8 cellular contexts compared by ENCODE assay signal in the genomic region with DNA sequence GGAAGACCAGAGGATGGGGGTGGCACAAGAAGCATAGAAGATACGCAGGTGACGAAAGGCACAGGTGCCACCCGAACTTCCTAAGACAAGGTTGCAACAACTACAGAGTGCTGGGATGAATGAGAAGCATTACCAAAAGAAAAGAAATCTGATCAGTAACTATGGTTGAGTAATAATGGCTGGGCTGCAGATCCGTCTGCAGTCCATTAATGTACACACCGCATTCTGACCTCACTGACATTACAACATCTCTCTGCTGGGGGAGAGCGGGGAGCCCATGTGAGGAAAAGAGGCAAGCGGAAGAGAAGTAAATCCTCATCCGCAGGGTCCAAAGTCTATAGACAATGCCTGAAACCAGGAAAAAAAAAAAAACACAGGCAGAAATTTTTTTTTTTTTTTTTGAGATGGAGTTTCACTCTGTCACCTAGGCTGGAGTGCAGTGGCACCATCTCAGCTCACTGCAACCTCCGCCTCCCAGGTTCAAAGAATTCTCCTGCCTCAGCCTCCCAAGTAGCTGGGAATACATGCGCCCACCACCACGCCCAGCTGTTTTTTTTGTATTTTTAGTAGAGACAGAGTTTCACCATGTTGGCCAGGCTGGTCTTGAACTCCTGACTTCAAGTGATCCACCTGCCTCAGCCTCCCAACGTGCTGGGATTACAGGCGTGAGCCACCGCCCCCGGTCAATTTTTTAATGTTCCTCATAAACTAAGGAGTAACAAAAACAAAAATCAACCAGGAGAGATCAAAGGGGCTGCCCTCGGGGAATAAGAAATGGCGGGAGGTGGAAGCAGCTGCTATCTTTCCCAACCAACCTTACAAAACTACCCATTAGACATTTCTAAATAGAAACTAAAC. TPM values are rescaled to one million over a fixed set of nuclear protein-coding genes. Genes with fewer than 3 reads are reported as not detected.
DNase-seq lines count a peak whose midpoint lies in the region; ATAC-seq, FAIRE-seq and TF ChIP-seq lines count a peak whose summit lies in the region.
"Not testable (repeated sequence)": the region's sequence is repeated elsewhere in the genome, so short reads cannot be mapped to it uniquely, and the experiment has no call there.

No MANE protein-coding gene starts in this region.

- H3K4me3 Mint-ChIP-seq in activated B cell treated with CpG ODN at 0.5 μM for 24 hours = peak overlapping the region; percentile 8

- H3K36me3 ChIP-seq in mucosa of descending colon (ENCODE audit: low read depth); small intestine (ENCODE audit: control insufficient read depth in 2 of 2, insufficient read depth in 2 of 2, low read length in 2 of 2): not testable (repeated sequence)

- H3K27me3 ChIP-seq in small intestine (ENCODE audit: control insufficient read depth in 2 of 2, insufficient read depth in 2 of 2, low read length in 2 of 2) = not testable (repeated sequence)

- H3K9me3 ChIP-seq in mucosa of descending colon; small intestine (ENCODE audit: control insufficient read depth, low read depth): not testable (repeated sequence)

- not testable (repeated sequence) for H3K36me3 Mint-ChIP-seq in activated B cell treated with CpG ODN at 0.5 μM for 24 hours (ENCODE audit: low read depth)

- H3K27ac Mint-ChIP-seq in activated B cell treated with CpG ODN at 0.5 μM for 24 hours = peak overlapping the region; percentile 91

- H3K9me3 Mint-ChIP-seq in activated B cell treated with CpG ODN at 0.5 μM for 24 hours = not testable (repeated sequence)

- peak overlapping the region; percentile 67 to 72 for H3K27ac ChIP-seq in small intestine (ENCODE audit: low read depth in 1 of 2, low read length in 1 of 2)

- TF ChIP-seq CTCF in AG09319 (IDR thresholded peaks at IDR 0.05; ENCODE audit: low read depth, low read length); activated B cell treated with CpG ODN at 0.5 μM for 24 hours (IDR thresholded peaks at IDR 0.05); astrocyte of the spinal cord (IDR thresholded peaks at IDR 0.05; ENCODE audit: low read depth, low read length); mucosa of descending colon (IDR thresholded peaks at IDR 0.05): not testable (repeated sequence)

- in situ Hi-C loops in astrocyte of the spinal cord (cut with HindIII; ENCODE audit: low sequenced_read_pairs) = not testable (repeated sequence)

- FAIRE-seq in small intestine (lab: Jason Lieb, UNC) = not testable (repeated sequence)

- DNase-seq in AG09319 (ENCODE audit: extremely low read depth, low read depth) (peak; percentile 49), HCEC 1CT (peak; percentile 35), NOMO-1 treated with DMSO at 0.1 percent for 48 hours (lab: John Stamatoyannopoulos, UW; ENCODE audit: unreplicated experiment) (peak; percentile 85), astrocyte of the spinal cord (ENCODE audit: low read depth, low spot score) (peak; percentile 44), fibroblast of the conjunctiva (ENCODE audit: low read depth) (peak; percentile 66), mucosa of descending colon (peak in 2 of 3 donors; percentile 61 to 63), small intestine (peak; percentile 91)
- DNase-seq in activated B cell treated with CpG ODN at 0.5 μM for 24 hours = not testable (repeated sequence)

- peaks cover 100% of the 10 kb centered on the region for H3K4me1 Mint-ChIP-seq in activated B cell treated with CpG ODN at 0.5 μM for 24 hours

- H3K27me3 Mint-ChIP-seq in activated B cell treated with CpG ODN at 0.5 μM for 24 hours = not testable (repeated sequence)

- CTCF ChIA-PET in activated B cell treated with CpG ODN at 0.5 μM for 24 hours (lab: Charles Lee) = not testable (repeated sequence)

- H3K4me1 ChIP-seq in mucosa of descending colon (ENCODE audit: low read depth) (peaks cover 91% of the 10 kb centered on the region), small intestine (ENCODE audit: control insufficient read depth in 2 of 2, insufficient read depth in 1 of 2, low read depth in 1 of 2, low read length in 1 of 2) (peaks cover 19 to 37% of the 10 kb centered on the region in 2 donors)

- WGBS in small intestine, 3 donors = 43 to 66% (median 52%) methylated on average over 17 of the region's 17 CpGs

- not testable (repeated sequence) for H3K4me3 ChIP-seq in astrocyte of the spinal cord (ENCODE audit: low read depth, low read length); mucosa of descending colon; small intestine (ENCODE audit: low read depth in 1 of 2, low read length in 2 of 2)

- intact Hi-C loops in activated B cell treated with CpG ODN at 0.5 μM for 24 hours (cut with micrococcal nuclease) = loop anchor here (2.0 to 10.0 kb wide), 7 partner anchors 27 to 1035 kb away; partner anchors contain the start of genes CLYBL and UBAC2
- intact Hi-C loops in mucosa of descending colon (cut with DNase I, micrococcal nuclease) = loop anchor here in 1 of 2 donors (10.0 kb wide), 1 partner anchor 125 kb away; no protein-coding TSS in a partner anchor

- ATAC-seq in activated B cell treated with CpG ODN at 0.5 μM for 24 hours (ENCODE audit: low read depth) = not testable (repeated sequence)
- peak; percentile 71 for ATAC-seq in mucosa of descending colon

- POLR2A ChIA-PET in activated B cell treated with CpG ODN at 0.5 μM for 24 hours (lab: Charles Lee) = interaction anchor here (0.6 to 1.6 kb wide), 6 partner anchors 9 to 124 kb away, joined by 3 to 11 read pairs (median 4); no protein-coding TSS in a partner anchor

RNA-seq across cellular contexts. Expression of gene STK24, which starts 7.2 kb away (rescaled TPM):
- 74.8 and 84.8 TPM in 2 replicates for total RNA-seq in activated B cell treated with CpG ODN at 0.5 μM for 24 hours
- total RNA-seq in mucosa of descending colon = 100 to 1,000 TPM; 190 to 210 (median 204) TPM
- 100 to 1,000 TPM in 2 of 3 donors, 10 to 100 TPM in 1; 71.4 to 116 (median 114) TPM for polyA plus RNA-seq in small intestine
